In the genomic region with DNA sequence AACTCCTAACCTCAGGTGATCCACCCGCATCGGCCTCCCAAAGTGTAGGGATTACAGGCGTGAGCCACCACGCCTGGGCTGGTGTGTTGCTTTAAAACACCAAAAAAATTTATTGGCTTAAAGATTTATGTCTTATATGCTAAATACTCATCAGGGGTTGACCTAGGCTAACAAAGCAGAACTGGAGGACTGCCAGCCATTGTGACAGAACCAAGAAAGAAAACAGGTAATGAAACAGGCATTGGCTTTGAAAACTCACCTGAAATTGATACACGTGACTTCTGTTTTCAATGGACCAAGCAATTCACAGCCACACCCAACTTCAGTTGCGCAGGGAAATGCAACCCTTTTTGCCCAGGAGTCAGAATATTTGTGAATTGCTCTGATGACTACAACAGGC, we compare ENCODE assay signal across 15 cellular contexts. TPM values are rescaled to one million over a fixed set of nuclear protein-coding genes. Genes with fewer than 3 reads are reported as not detected.
A peak's percentile ranks its signal among the peaks of the same experiment; 100 is the strongest.
DNase-seq lines count a peak whose midpoint lies in the region; ATAC-seq and TF ChIP-seq lines count a peak whose summit lies in the region.
"Had no signal": no experiment of that assay in that cellular context is flagged by ENCODE, and none has a peak within 500 bp of the region (broad histone marks: within the 10 kb centered on the region; RNA-seq: fewer than 3 reads in every experiment).

No MANE protein-coding gene starts in this region.

- H3K27me3 Mint-ChIP-seq in MCF 10A (ENCODE audit: insufficient read depth, unreplicated experiment), result no peaks in the 10 kb centered on the region
- no peaks in the 10 kb centered on the region for H3K27me3 Mint-ChIP-seq in memory B cell
- no peaks in the 10 kb centered on the region for H3K27me3 Mint-ChIP-seq in CD8-positive, alpha-beta memory T cell

- H3K9me3 Mint-ChIP-seq in MCF 10A (ENCODE audit: unreplicated experiment) (no peaks in the 10 kb centered on the region), memory B cell (no peaks in the 10 kb centered on the region)
- no peaks in the 10 kb centered on the region for H3K9me3 Mint-ChIP-seq in CD8-positive, alpha-beta memory T cell
- H3K9me3 Mint-ChIP-seq: activated naive CD4-positive, alpha-beta T cell treated with anti-CD3 and anti-CD28 coated beads, Interleukin-2, amount 10 ng/mL, durations not matched to agents 7 days and 5 days had no signal

- in situ Hi-C loops in mammary epithelial cell (cut with MboI; ENCODE audit: low sequenced_read_pairs in 2 of 2) (no loop called here), transverse colon (cut with MboI; ENCODE audit: low pct_ligation_motif_present in 1 of 4, low pct_unique_long_range_greater_than_20kb in 1 of 4, low sequenced_read_pairs in 3 of 4) (no loop called here)

- dilution Hi-C loops in mammary epithelial cell (cut with HindIII; ENCODE audit: low sequenced_read_pairs), result no loop called here

- TF ChIP-seq CTCF in MCF 10A (IDR thresholded peaks at IDR 0.05; ENCODE audit: unreplicated experiment) (no peak), mammary epithelial cell (conservative IDR thresholded peaks at IDR 0.05 in 1 of 2, IDR thresholded peaks at IDR 0.05 in 1 of 2; ENCODE audit: extremely low read depth in 1 of 2, insufficient read depth in 1 of 2, low read depth in 1 of 2, low read length in 2 of 2) (no peak), RWPE1 (conservative IDR thresholded peaks at IDR 0.05; ENCODE audit: low read depth) (no peak), transverse colon (IDR thresholded peaks at IDR 0.05) (no peak), sigmoid colon (IDR thresholded peaks at IDR 0.05) (no peak)

- H3K79me2 ChIP-seq in mammary epithelial cell (ENCODE audit: insufficient read depth, low read length), result peaks cover under 1% of the 10 kb centered on the region

- H3K4me3 ChIP-seq in mammary epithelial cell (replicated peaks in 1 of 3; ENCODE audit: insufficient read depth in 1 of 3, low read depth in 2 of 3, low read length in 3 of 3) (no peak overlapping the region), transverse colon (no peak overlapping the region), sigmoid colon (no peak overlapping the region)
- no peak overlapping the region for H3K4me3 ChIP-seq in CD8-positive, alpha-beta memory T cell (ENCODE audit: low read length)
- H3K4me3 ChIP-seq: stomach had no signal

- no peak overlapping the region for H3K4me3 Mint-ChIP-seq in MCF 10A (ENCODE audit: unreplicated experiment)
- H3K4me3 Mint-ChIP-seq in memory B cell, result no peak overlapping the region
- no peak overlapping the region for H3K4me3 Mint-ChIP-seq in CD8-positive, alpha-beta memory T cell
- H3K4me3 Mint-ChIP-seq: activated naive CD4-positive, alpha-beta T cell treated with anti-CD3 and anti-CD28 coated beads, Interleukin-2, amount 10 ng/mL, durations not matched to agents 7 days and 5 days had no signal

- H3K27ac ChIP-seq in mammary epithelial cell (ENCODE audit: insufficient read depth, low read depth, low read length), result no peak overlapping the region
- H3K27ac ChIP-seq in RWPE1, result peak overlapping the region; percentile 30; the same call in 1 of the 2 replicates
- peak overlapping the region; percentile 65 to 71 (median 66) for H3K27ac ChIP-seq in transverse colon
- H3K27ac ChIP-seq in sigmoid colon, result no peak overlapping the region
- H3K27ac ChIP-seq in CD8-positive, alpha-beta memory T cell (ENCODE audit: low read depth, low read length), result no peak overlapping the region

- H2AFZ ChIP-seq in mammary epithelial cell (ENCODE audit: low read depth, low read length), result no peak overlapping the region

- H3K9me3 ChIP-seq in mammary epithelial cell (replicated peaks; ENCODE audit: insufficient read depth, low read length) (no peaks in the 10 kb centered on the region), transverse colon (no peaks in the 10 kb centered on the region), sigmoid colon (no peaks in the 10 kb centered on the region)
- no peaks in the 10 kb centered on the region for H3K9me3 ChIP-seq in CD8-positive, alpha-beta memory T cell (ENCODE audit: low read length)
- H3K9me3 ChIP-seq: stomach had no signal

- H3K4me2 ChIP-seq in mammary epithelial cell (ENCODE audit: insufficient read depth, low read depth, low read length), result no peak overlapping the region

- H3K27me3 ChIP-seq in mammary epithelial cell (ENCODE audit: insufficient read depth, low read length), result no peaks in the 10 kb centered on the region
- H3K27me3 ChIP-seq in transverse colon, result no peaks in the 10 kb centered on the region
- H3K27me3 ChIP-seq in sigmoid colon, result no peaks in the 10 kb centered on the region
- no peaks in the 10 kb centered on the region for H3K27me3 ChIP-seq in CD8-positive, alpha-beta memory T cell (ENCODE audit: insufficient read depth, low read length, poor library complexity, severe bottlenecking)
- H3K27me3 ChIP-seq: stomach had no signal

- H3K36me3 ChIP-seq in mammary epithelial cell (ENCODE audit: insufficient read depth, low read length) (peaks cover 10% of the 10 kb centered on the region), transverse colon (peaks cover 0 to 11% (median 0%) of the 10 kb centered on the region in 4 donors), sigmoid colon (peaks cover 0 to 10% (median 0%) of the 10 kb centered on the region in 4 donors)
- H3K36me3 ChIP-seq in CD8-positive, alpha-beta memory T cell (ENCODE audit: insufficient read depth, low read length), result peaks cover 5% of the 10 kb centered on the region

- 100% methylated on average over 6 of the region's 6 CpGs for WGBS in mammary epithelial cell (ENCODE audit: low coverage, missing lambda C conversion rate)
- WGBS in transverse colon (ENCODE audit: low coverage in 1 of 2), 2 donors, result 45 to 50% methylated on average over 6 of the region's 6 CpGs
- WGBS in sigmoid colon, 2 donors, result 22 to 59% methylated on average over 6 of the region's 6 CpGs

- POLR2A ChIA-PET in MCF 10A (lab: Yijun Ruan, JAX), result interaction anchor here (0.7 to 1.0 kb wide), 3 partner anchors 11 to 75 kb away, joined by 3 to 5 read pairs (median 4); partner anchors contain the start of genes FBXL8 and TRADD
- POLR2A ChIA-PET in RWPE1 (lab: Yijun Ruan, JAX; ENCODE audit: low non-redundant PET), result no interaction called here
- POLR2A ChIA-PET in CD8-positive, alpha-beta memory T cell (lab: Charles Lee), result no interaction called here

- CTCF ChIA-PET in MCF 10A (lab: Yijun Ruan, JAX) (interaction anchor here (0.6 to 2.2 kb wide), 6 partner anchors 37 to 1933 kb away, joined by 3 to 5 read pairs (median 4); partner anchors contain the start of gene ELMO3), mammary epithelial cell (lab: Charles Lee; ENCODE audit: low non-redundant PET) (interaction anchor here (0.7 kb wide), 1 partner anchor 147 kb away, joined by 4 read pairs; no protein-coding TSS in a partner anchor), RWPE1 (lab: Yijun Ruan, JAX) (no interaction called here)
- CTCF ChIA-PET in CD8-positive, alpha-beta memory T cell (lab: Charles Lee), result interaction anchor here (1.6 to 9.5 kb wide), 3 partner anchors 51 to 126 kb away, joined by 4 to 63 read pairs (median 4); no protein-coding TSS in a partner anchor

- H3K27ac Mint-ChIP-seq in MCF 10A (ENCODE audit: low read depth, unreplicated experiment) (no peak overlapping the region), memory B cell (peak overlapping the region; percentile 82)
- peak overlapping the region in 2 of 8 donors; percentile 32 to 78 for H3K27ac Mint-ChIP-seq in CD8-positive, alpha-beta memory T cell
- H3K27ac Mint-ChIP-seq: activated naive CD4-positive, alpha-beta T cell treated with anti-CD3 and anti-CD28 coated beads, Interleukin-2, amount 10 ng/mL, durations not matched to agents 7 days and 5 days had no signal

- TF ChIP-seq EP300 in transverse colon (IDR thresholded peaks at IDR 0.05; ENCODE audit: low read depth) (no peak), sigmoid colon (IDR thresholded peaks at IDR 0.05) (no peak)

- H3K36me3 Mint-ChIP-seq in MCF 10A (ENCODE audit: insufficient read depth, unreplicated experiment) (peaks cover 11% of the 10 kb centered on the region), memory B cell (no peaks in the 10 kb centered on the region)
- peaks cover 0 to 13% (median 4%) of the 10 kb centered on the region in 3 donors for H3K36me3 Mint-ChIP-seq in CD8-positive, alpha-beta memory T cell

- intact Hi-C loops in MCF 10A (cut with micrococcal nuclease), result no loop called here
- intact Hi-C loops in mammary epithelial cell (cut with micrococcal nuclease), result loop anchor here (5.0 kb wide), 1 partner anchor 208 kb away; no protein-coding TSS in a partner anchor
- intact Hi-C loops in transverse colon (cut with DNase I; ENCODE audit: low total_unique reads), result no loop called here
- intact Hi-C loops in sigmoid colon (cut with DNase I), result no loop called here

- no peaks in the 10 kb centered on the region for H4K20me1 ChIP-seq in mammary epithelial cell (ENCODE audit: insufficient read depth, low read length)

- TF ChIP-seq POLR2A in transverse colon (IDR thresholded peaks at IDR 0.05) (no peak), sigmoid colon (IDR thresholded peaks at IDR 0.05) (no peak)

- no peak overlapping the region for H3K9ac ChIP-seq in mammary epithelial cell (ENCODE audit: insufficient read depth, low read length)

- BruUV-seq in MCF 10A (replicated peaks; lab: Mats Ljungman, UMichigan), result no TSS peak
- BruUV-seq in mammary epithelial cell (replicated peaks; lab: Mats Ljungman, UMichigan), result no TSS peak

- DNase-seq in MCF 10A (ENCODE audit: unreplicated experiment) (peak; percentile 34), mammary epithelial cell (no peak), RWPE1 (ENCODE audit: low spot score) (peak; percentile 38), memory B cell (ENCODE audit: low spot score in 2 of 2) (peak in 1 of 2 donors; percentile 11), transverse colon (peak; percentile 68), sigmoid colon (no peak)
- no peak for DNase-seq in CD8-positive, alpha-beta memory T cell
- DNase-seq: activated naive CD4-positive, alpha-beta T cell treated with anti-CD3 and anti-CD28 coated beads, Interleukin-2, amount 10 ng/mL, durations not matched to agents 7 days and 5 days; DND-41; hippocampal formation; KG1; NCI-H1436 treated with DMSO at 0.1 percent for 48 hours; Right ventricle myocardium superior; stomach had no signal

- ATAC-seq in memory B cell (ENCODE audit: low read depth) (peak; percentile 33), HG03280 (IDR thresholded peaks at IDR 0.05; ENCODE audit: unreplicated experiment) (no peak)

- peaks cover 9% of the 10 kb centered on the region for H3K4me1 Mint-ChIP-seq in MCF 10A (ENCODE audit: insufficient read depth, unreplicated experiment)
- H3K4me1 Mint-ChIP-seq in memory B cell, result peaks cover 22% of the 10 kb centered on the region
- peaks cover 4 to 8% (median 7%) of the 10 kb centered on the region in 3 donors for H3K4me1 Mint-ChIP-seq in CD8-positive, alpha-beta memory T cell

- H3K4me1 ChIP-seq in mammary epithelial cell (ENCODE audit: insufficient read depth, low read length) (peaks cover 10% of the 10 kb centered on the region), transverse colon (peaks cover 4 to 25% (median 9%) of the 10 kb centered on the region in 4 donors), sigmoid colon (peaks cover 0 to 8% (median 5%) of the 10 kb centered on the region in 4 donors)
- H3K4me1 ChIP-seq in CD8-positive, alpha-beta memory T cell (ENCODE audit: insufficient read depth, low read length), result peaks cover 6% of the 10 kb centered on the region

RNA-seq across cellular contexts. Expression of gene PHAF1, which starts 4.9 kb away (rescaled TPM):
- total RNA-seq in MCF 10A (2022) (13.8 and 14.5 TPM in 2 replicates), mammary epithelial cell (10 to 100 TPM; 12.5 to 13.5 TPM), transverse colon (10 to 100 TPM; 13.3 to 23.8 (median 17.7) TPM), sigmoid colon (10 to 100 TPM; 11.4 to 16.3 (median 14.0) TPM)
- polyA plus RNA-seq in mammary epithelial cell (16.6 TPM), sigmoid colon (1 to 10 TPM; 8.9 to 9.7 (median 9.0) TPM)
- 12.7 TPM for polyA minus RNA-seq in mammary epithelial cell
- 10 to 100 TPM; 20.2 to 21.2 TPM for total RNA-seq in CD8-positive, alpha-beta memory T cell
- 14.7 TPM for polyA plus RNA-seq in CD8-positive, alpha-beta memory T cell

RNA-seq across cellular contexts. Expression of gene B3GNT9, which starts 46.0 kb away (rescaled TPM):
- total RNA-seq in MCF 10A (2022), result 0.84 and 1.9 TPM in 2 replicates
- total RNA-seq in mammary epithelial cell, result 10 to 100 TPM in 1 of 2 donors, 1 to 10 TPM in 1; 4.7 to 22.0 TPM
- polyA plus RNA-seq in mammary epithelial cell, result 10.9 TPM
- 17.8 TPM for polyA minus RNA-seq in mammary epithelial cell
- 10 to 100 TPM in 1 of 4 donors, 1 to 10 TPM in 3; 1.5 to 69.1 (median 5.5) TPM for total RNA-seq in transverse colon
- total RNA-seq in sigmoid colon, result 10 to 100 TPM in 3 of 4 donors, 1 to 10 TPM in 1; 8.7 to 18.8 (median 12.2) TPM
- polyA plus RNA-seq in sigmoid colon, result 1 to 10 TPM in 2 of 3 donors, under 1 TPM in 1; 0.46 to 4.9 (median 1.2) TPM
- total RNA-seq in CD8-positive, alpha-beta memory T cell, result 1 to 10 TPM; 2.4 to 2.7 TPM
- 5.0 TPM for polyA plus RNA-seq in CD8-positive, alpha-beta memory T cell

RNA-seq across cellular contexts. Expression of gene TRADD, which starts 54.9 kb away (rescaled TPM):
- 12.9 and 13.3 TPM in 2 replicates for total RNA-seq in MCF 10A (2022)
- total RNA-seq in mammary epithelial cell, result 10 to 100 TPM; 17.8 to 18.6 TPM
- 16.1 TPM for polyA plus RNA-seq in mammary epithelial cell
- polyA minus RNA-seq in mammary epithelial cell, result 4.9 TPM
- total RNA-seq in transverse colon, result 10 to 100 TPM; 32.2 to 74.8 (median 42.0) TPM
- 10 to 100 TPM; 16.1 to 23.2 (median 19.6) TPM for total RNA-seq in sigmoid colon
- polyA plus RNA-seq in sigmoid colon, result 10 to 100 TPM; 23.4 to 30.2 (median 26.4) TPM
- 10 to 100 TPM; 23.8 to 28.7 TPM for total RNA-seq in CD8-positive, alpha-beta memory T cell
- polyA plus RNA-seq in CD8-positive, alpha-beta memory T cell, result 141 TPM

RNA-seq across cellular contexts. Expression of gene FBXL8, which starts 54.9 kb away (rescaled TPM):
- total RNA-seq in MCF 10A (2022), result 15.9 and 17.2 TPM in 2 replicates
- total RNA-seq in mammary epithelial cell, result 10 to 100 TPM; 12.0 to 14.6 TPM
- 6.1 TPM for polyA plus RNA-seq in mammary epithelial cell
- polyA minus RNA-seq in mammary epithelial cell, result not detected
- 10 to 100 TPM; 30.0 to 91.1 (median 55.1) TPM for total RNA-seq in transverse colon
- 10 to 100 TPM in 2 of 4 donors, 1 to 10 TPM in 2; 7.5 to 11.8 (median 9.7) TPM for total RNA-seq in sigmoid colon
- 10 to 100 TPM in 2 of 3 donors, 1 to 10 TPM in 1; 4.9 to 19.1 (median 10.8) TPM for polyA plus RNA-seq in sigmoid colon
- total RNA-seq in CD8-positive, alpha-beta memory T cell, result 10 to 100 TPM; 10.5 to 14.3 TPM
- polyA plus RNA-seq in CD8-positive, alpha-beta memory T cell, result 11.6 TPM

RNA-seq across cellular contexts. Expression of gene HSF4, which starts 59.7 kb away (rescaled TPM):
- total RNA-seq in MCF 10A (2022) (34.3 and 34.8 TPM in 2 replicates), mammary epithelial cell (10 to 100 TPM in 1 of 2 donors, 1 to 10 TPM in 1; 2.3 to 19.9 TPM), transverse colon (100 to 1,000 TPM in 1 of 4 donors, 10 to 100 TPM in 3; 29.5 to 136 (median 76.6) TPM), sigmoid colon (100 to 1,000 TPM in 1 of 4 donors, 10 to 100 TPM in 3; 21.2 to 109 (median 25.8) TPM)
- polyA plus RNA-seq in mammary epithelial cell (3.6 TPM), sigmoid colon (10 to 100 TPM in 1 of 3 donors, 1 to 10 TPM in 2; 1.2 to 17.9 (median 3.6) TPM)
- 1.8 TPM for polyA minus RNA-seq in mammary epithelial cell
- 10 to 100 TPM; 11.6 to 13.3 TPM for total RNA-seq in CD8-positive, alpha-beta memory T cell
- not detected for polyA plus RNA-seq in CD8-positive, alpha-beta memory T cell

Comparison
In these comparisons a context has a peak if more than half of its experiments do, and no peak if none do; other contexts are left out.
1. DNase-seq: peak in MCF 10A (single experiment), RWPE1 (single experiment) and transverse colon (single experiment); none in mammary epithelial cell (single experiment), sigmoid colon (single experiment) and CD8-positive, alpha-beta memory T cell (0 of 5).
2. H3K27ac ChIP-seq: peak in RWPE1 (single experiment) and transverse colon (4 of 4); none in mammary epithelial cell (single experiment), sigmoid colon (0 of 4) and CD8-positive, alpha-beta memory T cell (single experiment).